In genomic region chr10:1056326-1057105, GRCh38 we compare ENCODE assay signal across 1 cellular context.
A peak's percentile ranks its signal among the peaks of the same experiment; 100 is the strongest.
TF ChIP-seq lines count a peak whose summit lies in the region.

A gene with protein sequence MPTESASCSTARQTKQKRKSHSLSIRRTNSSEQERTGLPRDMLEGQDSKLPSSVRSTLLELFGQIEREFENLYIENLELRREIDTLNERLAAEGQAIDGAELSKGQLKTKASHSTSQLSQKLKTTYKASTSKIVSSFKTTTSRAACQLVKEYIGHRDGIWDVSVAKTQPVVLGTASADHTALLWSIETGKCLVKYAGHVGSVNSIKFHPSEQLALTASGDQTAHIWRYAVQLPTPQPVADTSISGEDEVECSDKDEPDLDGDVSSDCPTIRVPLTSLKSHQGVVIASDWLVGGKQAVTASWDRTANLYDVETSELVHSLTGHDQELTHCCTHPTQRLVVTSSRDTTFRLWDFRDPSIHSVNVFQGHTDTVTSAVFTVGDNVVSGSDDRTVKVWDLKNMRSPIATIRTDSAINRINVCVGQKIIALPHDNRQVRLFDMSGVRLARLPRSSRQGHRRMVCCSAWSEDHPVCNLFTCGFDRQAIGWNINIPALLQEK (plus strand): TSS chr10:1056385. CDS start chr10:1072156, 15,771 bp downstream.

TF ChIP-seq in HEK293, 187 proteins besides CTCF, POLR2A, EP300 and RAD21 (continued from another document):
- TF ChIP-seq ZNF830 (tag by site-specific recombination; IDR thresholded peaks at IDR 0.05; ENCODE audit: low read depth): no peak
- peak; percentile 72; the same call in 1 of the 2 replicates for TF ChIP-seq KLF9 (tag by site-specific recombination; IDR thresholded peaks at IDR 0.05; ENCODE audit: low read depth)
- TF ChIP-seq IKZF3 (tag by site-specific recombination; IDR thresholded peaks at IDR 0.05): 0 out of 2 replicates have a peak, but pooled peaks have one; percentile 40
- no peak for TF ChIP-seq ZNF416 (tag by site-specific recombination; IDR thresholded peaks at IDR 0.05)
- TF ChIP-seq ZNF776 (tag by site-specific recombination; IDR thresholded peaks at IDR 0.05; ENCODE audit: borderline replicate concordance): no peak
- TF ChIP-seq WT1 (tag by site-specific recombination; IDR thresholded peaks at IDR 0.05): no peak; the same call in 1 of the 2 replicates
- TF ChIP-seq ZNF132 (tag by site-specific recombination; IDR thresholded peaks at IDR 0.05; ENCODE audit: borderline replicate concordance): no peak
